Comparison of ENCODE assay signal across 18 cellular contexts in genomic region chr11:2780850-2781412, GRCh38.
A peak's percentile ranks its signal among the peaks of the same experiment; 100 is the strongest.
DNase-seq lines count a peak whose midpoint lies in the region; ATAC-seq and TF ChIP-seq lines count a peak whose summit lies in the region.
"Had no signal": no experiment of that assay in that cellular context is flagged by ENCODE, and none has a peak within 500 bp of the region (broad histone marks: within the 10 kb centered on the region; RNA-seq: fewer than 3 reads in every experiment).

No MANE protein-coding gene starts in this region.

- TF ChIP-seq CTCF in WTC11 (IDR thresholded peaks at IDR 0.05) (no peak), lower lobe of right lung (IDR thresholded peaks at IDR 0.05) (no peak), GM13976 (IDR thresholded peaks at IDR 0.05; ENCODE audit: borderline replicate concordance, control extremely low read depth, extremely low read depth, insufficient read depth, missing control alignments) (no peak)

- ATAC-seq in WTC11 (no peak), lower lobe of right lung (no peak), HG02571 (IDR thresholded peaks at IDR 0.05; ENCODE audit: unreplicated experiment) (no peak)
- no peak for ATAC-seq in stimulated activated naive CD8-positive, alpha-beta T cell treated with anti-CD3 and anti-CD28 coated beads, Interleukin-15, Interleukin-2, amounts not matched to agents 100 U/mL and 50 U/mL, for 24 hours
- ATAC-seq: activated CD8-positive, alpha-beta T cell treated with anti-CD3 and anti-CD28 coated beads, Interleukin-2, amount 10 ng/mL, durations not matched to agents 7 days and 5 days; activated naive CD4-positive, alpha-beta T cell treated with anti-CD3 and anti-CD28 coated beads, Interleukin-2, amount 50 U/mL, for 72 hours had no signal

- no peaks in the 10 kb centered on the region for H3K27me3 ChIP-seq in lower lobe of right lung (ENCODE audit: low read depth)
- H3K27me3 ChIP-seq: dorsolateral prefrontal cortex had no signal

- intact Hi-C loops in lower lobe of right lung (cut with DNase I), result no loop called here

- H3K9me3 Mint-ChIP-seq in activated CD4-positive, alpha-beta T cell treated with anti-CD3 and anti-CD28 coated beads, Interleukin-2, amount 10 ng/mL, durations not matched to agents 7 days and 5 days, result no peaks in the 10 kb centered on the region
- H3K9me3 Mint-ChIP-seq in WTC11, result peaks cover 4% of the 10 kb centered on the region
- H3K9me3 Mint-ChIP-seq: activated naive CD4-positive, alpha-beta T cell treated with anti-CD3 and anti-CD28 coated beads, Interleukin-2, amount 50 U/mL, for 72 hours had no signal

- peak; percentile 0 for DNase-seq in activated CD4-positive, alpha-beta T cell treated with anti-CD3 and anti-CD28 coated beads for 48 hours
- no peak for DNase-seq in activated CD4-positive, alpha-beta T cell treated with anti-CD3 and anti-CD28 coated beads, Interleukin-2, amount 10 ng/mL, durations not matched to agents 7 days and 5 days
- DNase-seq in WTC11 (ENCODE audit: low spot score) (peak; percentile 5), lower lobe of right lung (no peak), mesenteric fat pad (ENCODE audit: low spot score) (no peak), GM13976 (ENCODE audit: low spot score) (no peak)
- peak; percentile 2 for DNase-seq in stimulated activated naive CD8-positive, alpha-beta T cell treated with anti-CD3 and anti-CD28 coated beads, Interleukin-15, Interleukin-2, amounts not matched to agents 100 U/mL and 50 U/mL, for 24 hours
- DNase-seq: activated CD8-positive, alpha-beta T cell treated with anti-CD3 and anti-CD28 coated beads, Interleukin-2, amount 10 ng/mL, durations not matched to agents 7 days and 5 days; CD4-positive, alpha-beta memory T cell; EL; NCI-H2029 treated with DMSO at 0.1 percent for 48 hours; NCI-H524; T-helper 9 cell had no signal

- H3K4me1 Mint-ChIP-seq in activated CD4-positive, alpha-beta T cell treated with anti-CD3 and anti-CD28 coated beads, Interleukin-2, amount 10 ng/mL, durations not matched to agents 7 days and 5 days, result no peaks in the 10 kb centered on the region
- peaks cover 17% of the 10 kb centered on the region for H3K4me1 Mint-ChIP-seq in WTC11

- H3K4me1 ChIP-seq in lower lobe of right lung, result peaks cover 36% of the 10 kb centered on the region

- no peak overlapping the region for H3K4me3 Mint-ChIP-seq in activated CD4-positive, alpha-beta T cell treated with anti-CD3 and anti-CD28 coated beads, Interleukin-2, amount 10 ng/mL, durations not matched to agents 7 days and 5 days
- no peak overlapping the region for H3K4me3 Mint-ChIP-seq in WTC11
- H3K4me3 Mint-ChIP-seq: activated CD8-positive, alpha-beta T cell treated with anti-CD3 and anti-CD28 coated beads, Interleukin-2, amount 10 ng/mL, durations not matched to agents 7 days and 5 days; CD4-positive, alpha-beta memory T cell had no signal

- no peaks in the 10 kb centered on the region for H3K9me3 ChIP-seq in lower lobe of right lung
- H3K9me3 ChIP-seq: SJSA1 had no signal

- H3K27me3 Mint-ChIP-seq in activated CD4-positive, alpha-beta T cell treated with anti-CD3 and anti-CD28 coated beads, Interleukin-2, amount 10 ng/mL, durations not matched to agents 7 days and 5 days, result peaks cover 5% of the 10 kb centered on the region
- H3K27me3 Mint-ChIP-seq in WTC11 (ENCODE audit: low read depth), result peaks cover 32% of the 10 kb centered on the region
- H3K27me3 Mint-ChIP-seq: CD4-positive, alpha-beta memory T cell had no signal

- H3K27ac ChIP-seq in lower lobe of right lung, result peak overlapping the region; percentile 88
- H3K27ac ChIP-seq: SJSA1 had no signal

- POLR2A ChIA-PET in activated CD4-positive, alpha-beta T cell treated with anti-CD3 and anti-CD28 coated beads, Interleukin-2, amount 10 ng/mL, durations not matched to agents 7 days and 5 days (lab: Charles Lee), result no interaction called here
- POLR2A ChIA-PET in WTC11 (lab: Charles Lee), result no interaction called here

- no peak overlapping the region for H3K4me3 ChIP-seq in lower lobe of right lung
- H3K4me3 ChIP-seq: dorsolateral prefrontal cortex, HAP-1, SJSA1 had no signal

- no peaks in the 10 kb centered on the region for H3K36me3 Mint-ChIP-seq in activated CD4-positive, alpha-beta T cell treated with anti-CD3 and anti-CD28 coated beads, Interleukin-2, amount 10 ng/mL, durations not matched to agents 7 days and 5 days (ENCODE audit: low read depth)
- peaks cover 3% of the 10 kb centered on the region for H3K36me3 Mint-ChIP-seq in WTC11
- H3K36me3 Mint-ChIP-seq: activated naive CD4-positive, alpha-beta T cell treated with anti-CD3 and anti-CD28 coated beads, Interleukin-2, amount 50 U/mL, for 72 hours had no signal

- in situ Hi-C loops in GM13976 (cut with MboI; ENCODE audit: low sequenced_read_pairs, unreplicated experiment), result no loop called here

- CTCF ChIA-PET in activated CD4-positive, alpha-beta T cell treated with anti-CD3 and anti-CD28 coated beads, Interleukin-2, amount 10 ng/mL, durations not matched to agents 7 days and 5 days (lab: Charles Lee), result interaction anchor here (1.4 kb wide), 1 partner anchor 248 kb away, joined by 3 read pairs; no protein-coding TSS in a partner anchor
- CTCF ChIA-PET in WTC11 (lab: Charles Lee), result interaction anchor here (0.7 kb wide), 1 partner anchor 110 kb away, joined by 3 read pairs; no protein-coding TSS in a partner anchor

- no peak overlapping the region for H3K27ac Mint-ChIP-seq in activated CD4-positive, alpha-beta T cell treated with anti-CD3 and anti-CD28 coated beads, Interleukin-2, amount 10 ng/mL, durations not matched to agents 7 days and 5 days
- H3K27ac Mint-ChIP-seq in WTC11, result no peak overlapping the region
- H3K27ac Mint-ChIP-seq: activated CD8-positive, alpha-beta T cell treated with anti-CD3 and anti-CD28 coated beads, Interleukin-2, amount 10 ng/mL, durations not matched to agents 7 days and 5 days; activated naive CD4-positive, alpha-beta T cell treated with anti-CD3 and anti-CD28 coated beads, Interleukin-2, amount 50 U/mL, for 72 hours had no signal

- no peaks in the 10 kb centered on the region for H3K36me3 ChIP-seq in lower lobe of right lung
- H3K36me3 ChIP-seq: HAP-1, SJSA1 had no signal

TF ChIP-seq in WTC11, 78 proteins besides CTCF, POLR2A, EP300 and RAD21:
- TF ChIP-seq SMAD3 (CRISPR knock-in tag; IDR thresholded peaks at IDR 0.05; ENCODE audit: borderline replicate concordance) (no peak), IRF2 (CRISPR knock-in tag; IDR thresholded peaks at IDR 0.05; ENCODE audit: borderline replicate concordance, low read depth) (no peak), RORB (CRISPR knock-in tag; IDR thresholded peaks at IDR 0.05) (no peak), CREB1 (CRISPR knock-in tag; IDR thresholded peaks at IDR 0.05) (no peak), SMAD4 (CRISPR knock-in tag; IDR thresholded peaks at IDR 0.05) (no peak)
- TF ChIP-seq, protein P1, sequence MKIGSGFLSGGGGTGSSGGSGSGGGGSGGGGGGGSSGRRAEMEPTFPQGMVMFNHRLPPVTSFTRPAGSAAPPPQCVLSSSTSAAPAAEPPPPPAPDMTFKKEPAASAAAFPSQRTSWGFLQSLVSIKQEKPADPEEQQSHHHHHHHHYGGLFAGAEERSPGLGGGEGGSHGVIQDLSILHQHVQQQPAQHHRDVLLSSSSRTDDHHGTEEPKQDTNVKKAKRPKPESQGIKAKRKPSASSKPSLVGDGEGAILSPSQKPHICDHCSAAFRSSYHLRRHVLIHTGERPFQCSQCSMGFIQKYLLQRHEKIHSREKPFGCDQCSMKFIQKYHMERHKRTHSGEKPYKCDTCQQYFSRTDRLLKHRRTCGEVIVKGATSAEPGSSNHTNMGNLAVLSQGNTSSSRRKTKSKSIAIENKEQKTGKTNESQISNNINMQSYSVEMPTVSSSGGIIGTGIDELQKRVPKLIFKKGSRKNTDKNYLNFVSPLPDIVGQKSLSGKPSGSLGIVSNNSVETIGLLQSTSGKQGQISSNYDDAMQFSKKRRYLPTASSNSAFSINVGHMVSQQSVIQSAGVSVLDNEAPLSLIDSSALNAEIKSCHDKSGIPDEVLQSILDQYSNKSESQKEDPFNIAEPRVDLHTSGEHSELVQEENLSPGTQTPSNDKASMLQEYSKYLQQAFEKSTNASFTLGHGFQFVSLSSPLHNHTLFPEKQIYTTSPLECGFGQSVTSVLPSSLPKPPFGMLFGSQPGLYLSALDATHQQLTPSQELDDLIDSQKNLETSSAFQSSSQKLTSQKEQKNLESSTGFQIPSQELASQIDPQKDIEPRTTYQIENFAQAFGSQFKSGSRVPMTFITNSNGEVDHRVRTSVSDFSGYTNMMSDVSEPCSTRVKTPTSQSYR (CRISPR knock-in tag; IDR thresholded peaks at IDR 0.05), result no peak

Comparison
In these comparisons a context has a peak if more than half of its experiments do, and no peak if none do; other contexts are left out.
1. DNase-seq: peak in activated CD4-positive, alpha-beta T cell treated with anti-CD3 and anti-CD28 coated beads for 48 hours (single experiment), WTC11 (single experiment) and stimulated activated naive CD8-positive, alpha-beta T cell treated with anti-CD3 and anti-CD28 coated beads, Interleukin-15, Interleukin-2, amounts not matched to agents 100 U/mL and 50 U/mL, for 24 hours (single experiment); none in activated CD4-positive, alpha-beta T cell treated with anti-CD3 and anti-CD28 coated beads, Interleukin-2, amount 10 ng/mL, durations not matched to agents 7 days and 5 days (single experiment), lower lobe of right lung (single experiment), mesenteric fat pad (single experiment) and GM13976 (single experiment).